ENCODE assay signal across 31 cellular contexts in genomic region chr17:40914456-40914855, GRCh38. TPM values are rescaled to one million over a fixed set of nuclear protein-coding genes. Genes with fewer than 3 reads are reported as not detected.
A peak's percentile ranks its signal among the peaks of the same experiment; 100 is the strongest.
DNase-seq lines count a peak whose midpoint lies in the region; ATAC-seq and TF ChIP-seq lines count a peak whose summit lies in the region.
"Had no signal": no experiment of that assay in that cellular context is flagged by ENCODE, and none has a peak within 500 bp of the region (broad histone marks: within the 10 kb centered on the region; RNA-seq: fewer than 3 reads in every experiment).

No MANE protein-coding gene starts in this region.

- H3K9me3 Mint-ChIP-seq in mesothelial cell of epicardium (no peaks in the 10 kb centered on the region), endothelial cell (ENCODE audit: unreplicated experiment) (no peaks in the 10 kb centered on the region)
- H3K9me3 Mint-ChIP-seq: activated naive CD4-positive, alpha-beta T cell treated with anti-CD3 and anti-CD28 coated beads, Interleukin-2, amount 50 U/mL, for 24 hours; naive thymus-derived CD4-positive, alpha-beta T cell; T-helper 2 cell treated with Interferon-gamma antibody and Interleukin-4, amounts not matched to agents 5 μg/mL and 100 μg/mL, for 36 hours had no signal

- no peaks in the 10 kb centered on the region for H4K20me1 ChIP-seq in PC-9 (ENCODE audit: insufficient read depth)

- H3K27ac ChIP-seq in AG04450 (ENCODE audit: low read depth, low read length), result peak overlapping the region; percentile 62
- peak overlapping the region; percentile 99 for H3K27ac ChIP-seq in PC-9
- peak overlapping the region; percentile 98 for H3K27ac ChIP-seq in epithelial cell of prostate
- H3K27ac ChIP-seq: psoas muscle had no signal

- POLR2A ChIA-PET in AG04450 (lab: Yijun Ruan, JAX), result no interaction called here
- POLR2A ChIA-PET in PC-9 (lab: Charles Lee; ENCODE audit: unreplicated experiment), result no interaction called here

- H3K9me3 ChIP-seq in AG04450 (ENCODE audit: control insufficient read depth, insufficient read depth, low read length) (no peaks in the 10 kb centered on the region), PC-9 (ENCODE audit: insufficient read depth, low read depth) (no peaks in the 10 kb centered on the region)
- H3K9me3 ChIP-seq: BE2C, MG63, psoas muscle had no signal

- CTCF ChIA-PET in AG04450 (lab: Charles Lee), result interaction anchor here (1.0 to 3.7 kb wide), 4 partner anchors 408 to 748 kb away, joined by 5 to 27 read pairs (median 18); no protein-coding TSS in a partner anchor
- CTCF ChIA-PET in PC-9 (lab: Charles Lee), result no interaction called here

- H2AFZ ChIP-seq in PC-9, result no peak overlapping the region

- H3K79me2 ChIP-seq in PC-9 (ENCODE audit: low read depth), result no peaks in the 10 kb centered on the region

- no peak for ATAC-seq in GM18517 (IDR thresholded peaks at IDR 0.05; ENCODE audit: unreplicated experiment)

- H3K4me1 ChIP-seq in PC-9 (replicated peaks; ENCODE audit: insufficient read depth), result peaks cover 81% of the 10 kb centered on the region

- H3K27ac Mint-ChIP-seq in mesothelial cell of epicardium (peak overlapping the region; percentile 81), endothelial cell (ENCODE audit: unreplicated experiment) (no peak overlapping the region)
- H3K27ac Mint-ChIP-seq: activated naive CD4-positive, alpha-beta T cell treated with anti-CD3 and anti-CD28 coated beads, Interleukin-2, amount 50 U/mL, for 24 hours; naive thymus-derived CD4-positive, alpha-beta T cell; T-helper 2 cell treated with Interferon-gamma antibody and Interleukin-4, amounts not matched to agents 5 μg/mL and 100 μg/mL, for 36 hours had no signal

- BruUV-seq in PC-9 (replicated peaks; lab: Mats Ljungman, UMichigan), result TSS peak; percentile 82

- TF ChIP-seq CTCF in AG04450 (IDR thresholded peaks at IDR 0.05; ENCODE audit: low read depth, low read length), result no peak
- TF ChIP-seq CTCF in PC-9 (conservative IDR thresholded peaks at IDR 0.05), result no peak
- TF ChIP-seq CTCF in mesothelial cell of epicardium (IDR thresholded peaks at IDR 0.05; ENCODE audit: unreplicated experiment), result no peak
- no peak for TF ChIP-seq CTCF in endothelial cell (IDR thresholded peaks at IDR 0.05; ENCODE audit: unreplicated experiment)

- H3K36me3 ChIP-seq in PC-9 (ENCODE audit: low read depth), result no peaks in the 10 kb centered on the region
- H3K36me3 ChIP-seq: BE2C, MG63 had no signal

- H3K4me1 Mint-ChIP-seq in mesothelial cell of epicardium, result peaks cover 43% of the 10 kb centered on the region
- H3K4me1 Mint-ChIP-seq in endothelial cell (ENCODE audit: unreplicated experiment), result peaks cover 9% of the 10 kb centered on the region
- H3K4me1 Mint-ChIP-seq: naive thymus-derived CD4-positive, alpha-beta T cell had no signal

- no peaks in the 10 kb centered on the region for H3K9me2 ChIP-seq in PC-9 (ENCODE audit: insufficient read depth)

- no peaks in the 10 kb centered on the region for H3K27me3 Mint-ChIP-seq in mesothelial cell of epicardium (ENCODE audit: low read depth)
- H3K27me3 Mint-ChIP-seq in endothelial cell (ENCODE audit: unreplicated experiment), result peaks cover 3% of the 10 kb centered on the region

- intact Hi-C loops in PC-9 (cut with micrococcal nuclease; ENCODE audit: unreplicated experiment), result no loop called here

- DNase-seq in AG04450 (ENCODE audit: low read depth, low spot score) (no peak), PC-9 (no peak), epithelial cell of prostate (ENCODE audit: low read depth, low spot score) (peak; percentile 73), mesothelial cell of epicardium (ENCODE audit: low spot score in 2 of 2, unreplicated experiment in 2 of 2) (no peak), endothelial cell (ENCODE audit: low spot score) (no peak), NCI-H510A treated with DMSO at 0.1 percent for 48 hours (lab: John Stamatoyannopoulos, UW) (no peak)
- no peak for DNase-seq in activated CD8-positive, alpha-beta memory T cell treated with anti-CD3 and anti-CD28 coated beads, Interleukin-2, amount 50 U/mL, for 4 hours
- DNase-seq: activated CD4-positive, alpha-beta T cell treated with anti-CD3 and anti-CD28 coated beads, Interleukin-2, amount 50 U/mL, for 48 hours; activated CD4-positive, CD25-positive, alpha-beta regulatory T cell treated with anti-CD3 and anti-CD28 coated beads, Interleukin-2, amount 50 U/mL, for 72 hours; BE2C; head of caudate nucleus; KG1; kidney; MG63; naive thymus-derived CD4-positive, alpha-beta T cell; NCI-H1105; NCI-H187 treated with DMSO at 0.1 percent for 48 hours; NCI-H526 treated with DMSO at 0.1 percent for 48 hours; NK-92 treated with Interleukin-12 subunit alpha and Interleukin-12 subunit beta, amount 100 ng/mL, for 24 hours; psoas muscle; SHP77 treated with DMSO at 0.1 percent for 48 hours; stimulated activated naive CD4-positive, alpha-beta T cell had no signal

- peak overlapping the region; percentile 54 for H3K4me2 ChIP-seq in PC-9

- H3K27me3 ChIP-seq in AG04450 (ENCODE audit: control insufficient read depth, insufficient read depth, low read length) (no peaks in the 10 kb centered on the region), PC-9 (ENCODE audit: insufficient read depth, low read depth) (no peaks in the 10 kb centered on the region)
- H3K27me3 ChIP-seq: MG63 had no signal

- H3K36me3 Mint-ChIP-seq in mesothelial cell of epicardium, result no peaks in the 10 kb centered on the region
- H3K36me3 Mint-ChIP-seq in endothelial cell (ENCODE audit: low read depth, unreplicated experiment), result no peaks in the 10 kb centered on the region
- H3K36me3 Mint-ChIP-seq: activated naive CD4-positive, alpha-beta T cell treated with anti-CD3 and anti-CD28 coated beads, Interleukin-2, amount 50 U/mL, for 24 hours; naive thymus-derived CD4-positive, alpha-beta T cell had no signal

- peaks cover 48% of the 10 kb centered on the region for H3F3A ChIP-seq in PC-9 (ENCODE audit: insufficient read depth, low read depth)

- H3K4me3 Mint-ChIP-seq in mesothelial cell of epicardium (no peak overlapping the region), endothelial cell (ENCODE audit: unreplicated experiment) (no peak overlapping the region)
- H3K4me3 Mint-ChIP-seq: activated naive CD4-positive, alpha-beta T cell treated with anti-CD3 and anti-CD28 coated beads, Interleukin-2, amount 50 U/mL, for 24 hours; naive thymus-derived CD4-positive, alpha-beta T cell; T-helper 2 cell treated with Interferon-gamma antibody and Interleukin-4, amounts not matched to agents 5 μg/mL and 100 μg/mL, for 36 hours had no signal

- H3K4me3 ChIP-seq in AG04450 (ENCODE audit: low read depth, low read length) (no peak overlapping the region), PC-9 (no peak overlapping the region)
- H3K4me3 ChIP-seq: MG63, psoas muscle had no signal

RNA-seq across cellular contexts. Expression of gene KRT23, which starts 23.0 kb away (rescaled TPM):
- 0.06 TPM in 1 of 2 replicates, not detected in the other for polyA plus RNA-seq in AG04450 (2011; rRNA removed)
- polyA minus RNA-seq in AG04450 (2011; rRNA and poly(A)+ RNA removed), result 0.14 TPM in 1 of 2 replicates, not detected in the other
- total RNA-seq in PC-9 (2021), result not detected in 2 replicates
- total RNA-seq in mesothelial cell of epicardium, result 2.3 to 2.8 TPM (median 2.6 TPM) in 3 replicates
- total RNA-seq in endothelial cell (ENCODE audit: unreplicated experiment), result not detected
- total RNA-seq: A673, H4 had no signal
- polyA plus RNA-seq: naive thymus-derived CD4-positive, alpha-beta T cell had no signal

RNA-seq across cellular contexts. Expression of gene KRT20, which starts 29.4 kb away (rescaled TPM):
- polyA plus RNA-seq in AG04450 (2011; rRNA removed), result not detected in 2 replicates
- polyA minus RNA-seq in AG04450 (2011; rRNA and poly(A)+ RNA removed), result not detected in 2 replicates
- total RNA-seq in PC-9 (2021) (not detected in 2 replicates), mesothelial cell of epicardium (not detected in 3 replicates), endothelial cell (ENCODE audit: unreplicated experiment) (not detected)
- total RNA-seq: A673; H4; kidney; naive thymus-derived CD4-positive, alpha-beta T cell; skeletal muscle tissue had no signal
- polyA plus RNA-seq: naive thymus-derived CD4-positive, alpha-beta T cell had no signal

RNA-seq across cellular contexts. Expression of gene KRT12, which starts 47.4 kb away (rescaled TPM):
- polyA plus RNA-seq in AG04450 (2011; rRNA removed), result not detected in 2 replicates
- polyA minus RNA-seq in AG04450 (2011; rRNA and poly(A)+ RNA removed), result not detected in 2 replicates
- total RNA-seq in PC-9 (2021), result not detected in 2 replicates
- not detected in 3 replicates for total RNA-seq in mesothelial cell of epicardium
- not detected for total RNA-seq in endothelial cell (ENCODE audit: unreplicated experiment)
- total RNA-seq: A673; H4; kidney; lower leg skin; naive thymus-derived CD4-positive, alpha-beta T cell; psoas muscle; skeletal muscle tissue; temporal lobe; urinary bladder had no signal
- polyA plus RNA-seq: naive thymus-derived CD4-positive, alpha-beta T cell; psoas muscle; urinary bladder had no signal

RNA-seq across cellular contexts. Expression of gene KRT39, which starts 52.3 kb away (rescaled TPM):
- polyA plus RNA-seq in AG04450 (2011; rRNA removed), result 0.11 TPM in 1 of 2 replicates, not detected in the other
- not detected in 2 replicates for polyA minus RNA-seq in AG04450 (2011; rRNA and poly(A)+ RNA removed)
- total RNA-seq in PC-9 (2021), result not detected in 2 replicates
- total RNA-seq in mesothelial cell of epicardium, result not detected in 3 replicates
- total RNA-seq in endothelial cell (ENCODE audit: unreplicated experiment), result 0.15 TPM
- total RNA-seq: A673; H4; kidney; naive thymus-derived CD4-positive, alpha-beta T cell; psoas muscle; temporal lobe; urinary bladder had no signal
- polyA plus RNA-seq: naive thymus-derived CD4-positive, alpha-beta T cell; psoas muscle; urinary bladder had no signal
